ENCODE assay signal across 28 cellular contexts in the genomic region with DNA sequence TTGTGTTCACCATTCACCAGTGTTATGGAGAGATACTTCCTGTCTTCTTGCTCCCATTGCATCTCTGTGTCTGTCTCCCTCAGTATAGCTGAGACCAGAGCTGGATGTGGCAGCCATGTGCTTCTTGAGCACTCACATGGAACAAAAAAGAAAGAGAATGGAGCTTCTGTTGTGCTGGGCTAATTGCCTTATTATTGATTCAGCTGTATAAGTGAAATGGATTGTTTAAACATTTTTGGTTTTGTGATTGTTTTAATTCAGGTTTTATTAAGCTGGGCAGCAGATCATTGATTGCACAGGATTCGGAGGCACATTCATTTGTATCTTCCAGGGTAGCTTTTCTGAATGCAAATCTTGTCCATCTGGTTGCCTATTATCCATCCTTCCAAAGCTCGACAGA.
A peak's percentile ranks its signal among the peaks of the same experiment; 100 is the strongest.
DNase-seq lines count a peak whose midpoint lies in the region; ATAC-seq lines count a peak whose summit lies in the region.
"Had no signal": no experiment of that assay in that cellular context is flagged by ENCODE, and none has a peak within 500 bp of the region (broad histone marks: within the 10 kb centered on the region; RNA-seq: fewer than 3 reads in every experiment).

No MANE protein-coding gene starts in this region.

- no peak for ATAC-seq in HG02981 (IDR thresholded peaks at IDR 0.05; ENCODE audit: unreplicated experiment)
- ATAC-seq: activated naive CD4-positive, alpha-beta T cell treated with anti-CD3 and anti-CD28 coated beads, Interleukin-2, amount 50 U/mL, for 72 hours; heart left ventricle; left cardiac atrium had no signal

- peak overlapping the region; percentile 94 for H3K27ac ChIP-seq in substantia nigra (ENCODE audit: low read depth, low read length, poor library complexity, severe bottlenecking)
- H3K27ac ChIP-seq: epithelial cell of prostate, HL-60, suprapubic skin had no signal

- DNase-seq in NCI-H526 (lab: John Stamatoyannopoulos, UW) (peak; percentile 10 to 11), NCI-H526 treated with DMSO at 0.1 percent for 48 hours (lab: John Stamatoyannopoulos, UW) (no peak), NCI-H774 (lab: John Stamatoyannopoulos, UW) (peak; percentile 14), foreskin melanocyte (peak; percentile 50), substantia nigra (lab: John Stamatoyannopoulos, UW) (peak in 2 of 49 donors; percentile 19 to 34), Kasumi-1 (lab: John Stamatoyannopoulos, UW) (no peak), RPMI8226 (no peak)
- DNase-seq: activated CD4-positive, alpha-beta T cell treated with anti-CD3 and anti-CD28 coated beads, Interleukin-2, amount 50 U/mL, for 48 hours; activated CD4-positive, CD25-positive, alpha-beta regulatory T cell; activated CD8-positive, alpha-beta memory T cell treated with anti-CD3 and anti-CD28 coated beads, Interleukin-2, amount 50 U/mL, for 48 hours; BE2C; cerebellar nuclear complex; COR-L47; DND-41; H9; heart left ventricle; left cardiac atrium; mesenchymal stem cell; naive B cell; NCI-H1092 treated with DMSO at 0.1 percent for 48 hours; OCI-M1; SHP77; stimulated activated CD4-positive, alpha-beta T cell treated with anti-CD3 and anti-CD28 coated beads, Interleukin-2, amount 100 ng/mL, for 24 hours had no signal

Comparison
In these comparisons a context has a peak if more than half of its experiments do, and no peak if none do; other contexts are left out.
1. DNase-seq: peak in NCI-H526 (2 of 2), NCI-H774 (single experiment) and foreskin melanocyte (single experiment); none in NCI-H526 treated with DMSO at 0.1 percent for 48 hours (single experiment), Kasumi-1 (0 of 2) and RPMI8226 (single experiment).